ENCODE assay signal across 14 cellular contexts in genomic region chr20:62258499-62259293, GRCh38. TPM values are rescaled to one million over a fixed set of nuclear protein-coding genes. Genes with fewer than 3 reads are reported as not detected.
DNase-seq lines count a peak whose midpoint lies in the region; ATAC-seq, FAIRE-seq and TF ChIP-seq lines count a peak whose summit lies in the region.
"Had no signal": no experiment of that assay in that cellular context is flagged by ENCODE, and none has a peak within 500 bp of the region (broad histone marks: within the 10 kb centered on the region; RNA-seq: fewer than 3 reads in every experiment).

No MANE protein-coding gene starts in this region.

- no peaks in the 10 kb centered on the region for H3K27me3 ChIP-seq in vagina
- H3K27me3 ChIP-seq: tibial nerve had no signal

- peak; percentile 62 for FAIRE-seq in RCC 7860 (lab: Jason Lieb, UNC)

- H3K9me3 ChIP-seq in vagina: no peaks in the 10 kb centered on the region
- H3K9me3 ChIP-seq: tibial nerve had no signal

- peaks cover 0 to 15% of the 10 kb centered on the region in 2 donors for H3K4me1 Mint-ChIP-seq in natural killer cell treated with Interleukin-12 subunit alpha and Interleukin-12 subunit beta and Interleukin-15 and Interleukin-18, amount 100 ng/mL, for 72 hours (ENCODE audit: low read depth in 2 of 2)

- H3K36me3 ChIP-seq in vagina: peaks cover 0 to 60% of the 10 kb centered on the region in 2 donors

- TF ChIP-seq CTCF in AG10803 (conservative IDR thresholded peaks at IDR 0.05; ENCODE audit: low read length): no peak
- TF ChIP-seq CTCF in epithelial cell of proximal tubule (conservative IDR thresholded peaks at IDR 0.05; ENCODE audit: low read depth, low read length): no peak
- no peak for TF ChIP-seq CTCF in vagina (IDR thresholded peaks at IDR 0.05)

- no peak overlapping the region for H3K4me3 Mint-ChIP-seq in natural killer cell treated with Interleukin-12 subunit alpha and Interleukin-12 subunit beta and Interleukin-15 and Interleukin-18, amount 100 ng/mL, for 72 hours
- H3K4me3 Mint-ChIP-seq: neural crest cell had no signal

- no peaks in the 10 kb centered on the region for H3K36me3 Mint-ChIP-seq in natural killer cell treated with Interleukin-12 subunit alpha and Interleukin-12 subunit beta and Interleukin-15 and Interleukin-18, amount 100 ng/mL, for 72 hours

- H3K27ac ChIP-seq in vagina: no peak overlapping the region
- H3K27ac ChIP-seq: tibial nerve had no signal

- intact Hi-C loops in vagina (cut with DNase I): no loop called here

- H3K9me3 Mint-ChIP-seq in natural killer cell treated with Interleukin-12 subunit alpha and Interleukin-12 subunit beta and Interleukin-15 and Interleukin-18, amount 100 ng/mL, for 72 hours: no peaks in the 10 kb centered on the region
- H3K9me3 Mint-ChIP-seq: neural crest cell had no signal

- no peak overlapping the region for H3K4me3 ChIP-seq in AG10803 (ENCODE audit: low read length)
- H3K4me3 ChIP-seq in epithelial cell of proximal tubule (ENCODE audit: low read depth, low read length): no peak overlapping the region
- no peak overlapping the region for H3K4me3 ChIP-seq in vagina
- H3K4me3 ChIP-seq: tibial nerve had no signal

- ATAC-seq in natural killer cell treated with Interleukin-12 subunit alpha and Interleukin-12 subunit beta and Interleukin-15 and Interleukin-18, amount 100 ng/mL, for 72 hours: no peak
- ATAC-seq in HG03159 (IDR thresholded peaks at IDR 0.05; ENCODE audit: unreplicated experiment) (no peak), GM19035 (IDR thresholded peaks at IDR 0.05; ENCODE audit: unreplicated experiment) (no peak)
- ATAC-seq: Panc1 had no signal

- no peak overlapping the region for H3K27ac Mint-ChIP-seq in natural killer cell treated with Interleukin-12 subunit alpha and Interleukin-12 subunit beta and Interleukin-15 and Interleukin-18, amount 100 ng/mL, for 72 hours

- H3K4me1 ChIP-seq in vagina: peaks cover 20% of the 10 kb centered on the region

- DNase-seq in AG10803 (ENCODE audit: low read depth): peak; percentile 84
- DNase-seq in RCC 7860 (ENCODE audit: low spot score): peak; percentile 42
- peak; percentile 22 for DNase-seq in epithelial cell of proximal tubule (ENCODE audit: low read depth)
- DNase-seq in natural killer cell treated with Interleukin-12 subunit alpha and Interleukin-12 subunit beta and Interleukin-15 and Interleukin-18, amount 100 ng/mL, for 72 hours (ENCODE audit: low spot score): peak; percentile 32
- no peak for DNase-seq in activated naive CD4-positive, alpha-beta T cell treated with anti-CD3 and anti-CD28 coated beads, Interleukin-2, amount 50 U/mL, for 16 hours
- no peak for DNase-seq in vagina (ENCODE audit: extremely low spot score in 2 of 2)
- DNase-seq: activated T-cell treated with anti-CD3 and anti-CD28 coated beads, Interleukin-2, amount 50 U/mL, for 48 hours; NCI-H2029 had no signal

- no peaks in the 10 kb centered on the region for H3K27me3 Mint-ChIP-seq in natural killer cell treated with Interleukin-12 subunit alpha and Interleukin-12 subunit beta and Interleukin-15 and Interleukin-18, amount 100 ng/mL, for 72 hours

- no peak for TF ChIP-seq POLR2A in vagina (IDR thresholded peaks at IDR 0.05)

RNA-seq across cellular contexts. Expression of gene OSBPL2, which starts 20.4 kb away (rescaled TPM):
- 17.1 and 20.6 TPM in 2 replicates for total RNA-seq in epithelial cell of proximal tubule
- total RNA-seq in natural killer cell treated with Interleukin-12 subunit alpha and Interleukin-12 subunit beta and Interleukin-15 and Interleukin-18, amount 100 ng/mL, for 72 hours: 10 to 100 TPM; 38.7 to 47.7 TPM
- 51.3 TPM for total RNA-seq in vagina

RNA-seq across cellular contexts. Expression of gene HRH3, which starts 38.6 kb away (rescaled TPM):
- total RNA-seq in epithelial cell of proximal tubule: not detected in 2 replicates
- total RNA-seq in natural killer cell treated with Interleukin-12 subunit alpha and Interleukin-12 subunit beta and Interleukin-15 and Interleukin-18, amount 100 ng/mL, for 72 hours: not detected
- total RNA-seq in vagina: not detected
- total RNA-seq: dermis microvascular lymphatic vessel endothelial cell, tibial nerve had no signal

RNA-seq across cellular contexts. Expression of gene ADRM1, which starts 44.1 kb away (rescaled TPM):
- total RNA-seq in epithelial cell of proximal tubule (227 and 261 TPM in 2 replicates), vagina (110 TPM)
- total RNA-seq in natural killer cell treated with Interleukin-12 subunit alpha and Interleukin-12 subunit beta and Interleukin-15 and Interleukin-18, amount 100 ng/mL, for 72 hours: 100 to 1,000 TPM; 171 to 178 TPM

Comparison
In these comparisons a context has a peak if more than half of its experiments do, and no peak if none do; other contexts are left out.
1. DNase-seq: peak in AG10803 (single experiment), RCC 7860 (single experiment), epithelial cell of proximal tubule (single experiment) and natural killer cell treated with Interleukin-12 subunit alpha and Interleukin-12 subunit beta and Interleukin-15 and Interleukin-18, amount 100 ng/mL, for 72 hours (single experiment); none in activated naive CD4-positive, alpha-beta T cell treated with anti-CD3 and anti-CD28 coated beads, Interleukin-2, amount 50 U/mL, for 16 hours (single experiment) and vagina (0 of 2).